Comparison of ENCODE assay signal across 7 cellular contexts in the genomic region with DNA sequence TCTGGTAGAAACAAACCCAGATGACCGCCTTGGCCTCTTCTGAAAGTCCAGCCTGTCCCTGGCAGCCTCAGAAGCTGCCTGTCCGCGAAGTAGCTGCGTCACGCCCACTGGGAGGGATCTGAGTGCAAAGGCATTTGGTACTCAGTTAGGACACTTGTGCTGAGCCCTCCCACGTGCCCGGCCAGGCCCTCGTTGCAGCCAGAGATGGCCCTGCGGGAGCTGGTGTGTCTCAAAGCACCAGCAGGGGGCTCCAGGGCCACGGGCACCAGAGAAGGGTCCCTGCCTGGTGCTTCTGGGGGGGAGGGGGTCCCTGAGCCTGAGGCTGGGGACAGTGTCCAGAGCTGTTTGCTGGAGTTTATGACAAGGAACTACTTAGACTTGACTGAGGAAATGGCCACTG. TPM values are rescaled to one million over a fixed set of nuclear protein-coding genes. Genes with fewer than 3 reads are reported as not detected.
A peak's percentile ranks its signal among the peaks of the same experiment; 100 is the strongest.
DNase-seq lines count a peak whose midpoint lies in the region; ATAC-seq and TF ChIP-seq lines count a peak whose summit lies in the region.
"Had no signal": no experiment of that assay in that cellular context is flagged by ENCODE, and none has a peak within 500 bp of the region (broad histone marks: within the 10 kb centered on the region; RNA-seq: fewer than 3 reads in every experiment).

No MANE protein-coding gene starts in this region.

- peaks cover 0 to 3% (median 0%) of the 10 kb centered on the region in 7 donors for H3K9me3 Mint-ChIP-seq in CD14-positive monocyte

- intact Hi-C loops in CD14-positive monocyte (cut with micrococcal nuclease) (loop anchor here in 1 of 2 donors (5.0 to 10.0 kb wide), 2 partner anchors 34 to 282 kb away; partner anchors contain the start of gene PANX2), PC-3 (cut with micrococcal nuclease) (no loop called here)

- no peak overlapping the region for H3K4me3 ChIP-seq in PC-3 (ENCODE audit: low read length)

- H3K36me3 Mint-ChIP-seq in CD14-positive monocyte = peaks cover 61 to 67% of the 10 kb centered on the region in 2 donors

- no peak overlapping the region for H2AFZ ChIP-seq in PC-3 (ENCODE audit: low read length)

- H3K9ac ChIP-seq in PC-3 (ENCODE audit: low read length) = no peak overlapping the region

- H3K36me3 ChIP-seq in PC-3 (ENCODE audit: low read depth, low read length) = no peaks in the 10 kb centered on the region; the same call in 1 of the 2 replicates

- TF ChIP-seq CTCF in CD14-positive monocyte (IDR thresholded peaks at IDR 0.05) (peak; percentile 58), PC-3 (conservative IDR thresholded peaks at IDR 0.05; ENCODE audit: low read depth, low read length) (peak; percentile 54)

- peaks cover 23% of the 10 kb centered on the region for H3K79me2 ChIP-seq in PC-3 (ENCODE audit: low read length)

- H3K4me1 ChIP-seq in PC-3 (ENCODE audit: insufficient read depth, low read length) = peaks cover 3% of the 10 kb centered on the region

- no TSS peak for BruUV-seq in PC-3 (replicated peaks; lab: Mats Ljungman, UMichigan)

- POLR2A ChIA-PET in PC-3 (lab: Charles Lee; ENCODE audit: unreplicated experiment) = no interaction called here

- no peaks in the 10 kb centered on the region for H3K9me3 ChIP-seq in PC-3 (ENCODE audit: low read length)

- H3K27ac Mint-ChIP-seq in CD14-positive monocyte = peak overlapping the region in 5 of 7 donors; percentile 60 to 82 (median 67)

- no peaks in the 10 kb centered on the region for H3K9me2 ChIP-seq in PC-3 (replicated peaks; ENCODE audit: low read length)

- no peaks in the 10 kb centered on the region for H3K27me3 ChIP-seq in PC-3 (ENCODE audit: low read length)

- no peak overlapping the region for H3K4me3 Mint-ChIP-seq in CD14-positive monocyte

- H3F3A ChIP-seq in PC-3 (ENCODE audit: low read length, unreplicated experiment) = no peaks in the 10 kb centered on the region

- CTCF ChIA-PET in PC-3 (lab: Charles Lee) = no interaction called here

- peaks cover 57% of the 10 kb centered on the region for H3K4me1 Mint-ChIP-seq in CD14-positive monocyte

- DNase-seq in CD14-positive monocyte (ENCODE audit: low spot score) (no peak), PC-3 (no peak), iPS-NIHi7 (ENCODE audit: extremely low spot score) (peak; percentile 83), occipital lobe (lab: John Stamatoyannopoulos, UW) (no peak), GM19238 (ENCODE audit: insufficient read length, low spot score) (no peak), NCI-H345 (lab: John Stamatoyannopoulos, UW) (no peak)
- DNase-seq: T-helper 9 cell had no signal

- ATAC-seq in PC-3 = peak; percentile 19; the same call in 1 of the 2 replicates

- H3K4me2 ChIP-seq in PC-3 (ENCODE audit: low read length) = no peak overlapping the region

- H3K27me3 Mint-ChIP-seq in CD14-positive monocyte (ENCODE audit: low read depth in 3 of 3) = peaks cover 0 to 2% (median 0%) of the 10 kb centered on the region in 3 donors

- H4K20me1 ChIP-seq in PC-3 (ENCODE audit: low read length) = no peaks in the 10 kb centered on the region

- no peak overlapping the region for H3K27ac ChIP-seq in PC-3 (ENCODE audit: low read length)

RNA-seq across cellular contexts. Expression of gene SELENOO, which starts 5.8 kb away (rescaled TPM):
- polyA plus RNA-seq in CD14-positive monocyte = 1 to 10 TPM; 2.7 to 8.7 TPM
- total RNA-seq in PC-3 (2014; rRNA removed) (32.8 and 37.4 TPM in 2 replicates), occipital lobe (7.8 TPM)

RNA-seq across cellular contexts. Expression of gene TRABD, which starts 20.9 kb away (rescaled TPM):
- polyA plus RNA-seq in CD14-positive monocyte = 10 to 100 TPM; 34.5 to 39.3 TPM
- total RNA-seq in PC-3 (2014; rRNA removed) (53.4 and 59.8 TPM in 2 replicates), occipital lobe (3.0 TPM)

RNA-seq across cellular contexts. Expression of gene PANX2, which starts 36.1 kb away (rescaled TPM):
- under 1 TPM in 1 of 2 donors, not detected in 1; 0.05 TPM for polyA plus RNA-seq in CD14-positive monocyte
- total RNA-seq in PC-3 (2014; rRNA removed) = 9.4 and 11.9 TPM in 2 replicates
- 3.1 TPM for total RNA-seq in occipital lobe

RNA-seq across cellular contexts. Expression of gene TUBGCP6, which starts 38.2 kb away (rescaled TPM):
- polyA plus RNA-seq in CD14-positive monocyte = 1 to 10 TPM; 3.7 to 4.3 TPM
- total RNA-seq in PC-3 (2014; rRNA removed) (32.1 and 39.5 TPM in 2 replicates), occipital lobe (34.0 TPM)

RNA-seq across cellular contexts. Expression of gene HDAC10, which starts 44.5 kb away (rescaled TPM):
- polyA plus RNA-seq in CD14-positive monocyte = 10 to 100 TPM in 1 of 2 donors, 1 to 10 TPM in 1; 9.2 to 13.7 TPM
- total RNA-seq in PC-3 (2014; rRNA removed) (25.8 and 34.5 TPM in 2 replicates), occipital lobe (19.8 TPM)

Comparison
In these comparisons a context has a peak if more than half of its experiments do, and no peak if none do; other contexts are left out.
1. RNA of gene TRABD, which starts 20.9 kb away (total RNA-seq): 53.4 to 59.8 TPM in PC-3; 3.0 TPM in occipital lobe (single experiment); every median in the first group is over 10 times any median in the second.